14 cellular contexts compared by ENCODE assay signal in the genomic region with DNA sequence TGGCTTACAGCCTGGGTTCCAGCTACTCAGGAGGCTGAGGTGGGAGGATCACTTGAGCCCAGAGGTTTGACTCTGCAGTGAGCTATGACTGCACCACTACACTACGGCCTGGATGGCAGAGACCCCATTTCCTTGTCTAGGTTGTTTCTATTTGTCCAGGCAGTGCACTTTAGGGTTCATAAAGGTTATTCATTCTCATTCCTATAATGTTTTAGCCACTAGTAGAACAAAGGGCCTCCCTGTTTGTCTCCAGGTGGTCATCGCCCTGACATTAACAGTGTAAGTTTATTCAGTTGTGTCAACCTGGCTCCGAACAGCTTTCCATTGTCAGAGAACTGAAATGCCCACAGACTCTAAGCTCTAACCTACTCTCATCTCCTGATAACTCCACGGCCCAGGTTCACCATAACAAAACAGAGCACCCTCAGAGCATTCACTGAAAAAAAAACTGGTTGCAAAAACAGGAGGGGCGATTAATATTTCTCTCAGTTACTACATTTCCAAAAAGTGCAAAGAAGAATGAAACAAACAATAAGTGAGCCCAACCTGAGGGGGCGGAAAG. TPM values are rescaled to one million over a fixed set of nuclear protein-coding genes. Genes with fewer than 3 reads are reported as not detected.
"Had no signal": no experiment of that assay in that cellular context is flagged by ENCODE, and none has a peak within 500 bp of the region (broad histone marks: within the 10 kb centered on the region; RNA-seq: fewer than 3 reads in every experiment).

No MANE protein-coding gene starts in this region.

- H3K4me1 ChIP-seq: parathyroid adenoma, uterus had no signal

- H3K9me3 Mint-ChIP-seq: activated T-helper 1 cell treated with anti-CD3 and anti-CD28 coated beads, Interleukin-12 subunit alpha, Interleukin-12 subunit beta, Interleukin-2, Interleukin-4 antibody, amounts not matched to agents 30 ng/mL and 10 ng/mL and 1 ng/mL, durations not matched to agents 14 hours and 24 hours and 36 hours; memory B cell had no signal

- ATAC-seq: activated CD8-positive, alpha-beta T cell treated with anti-CD3 and anti-CD28 coated beads, Interleukin-2, amount 10 ng/mL, durations not matched to agents 7 days and 5 days; heart left ventricle; left lobe of liver had no signal

- H3K4me3 ChIP-seq: heart left ventricle, skin epidermis, stomach, uterus had no signal

- H3K4me1 Mint-ChIP-seq: memory B cell had no signal

- H3K27me3 ChIP-seq: heart left ventricle, stomach, uterus had no signal

- H3K79me2 ChIP-seq: parathyroid adenoma had no signal

- H3K36me3 ChIP-seq: uterus had no signal

- H3K36me3 Mint-ChIP-seq: memory B cell had no signal

- H3K27ac ChIP-seq: heart left ventricle, parathyroid adenoma, skin epidermis, stomach, uterus had no signal

- H3K9me3 ChIP-seq: heart left ventricle, stomach, uterus had no signal

- H3K4me3 Mint-ChIP-seq: activated CD8-positive, alpha-beta T cell treated with anti-CD3 and anti-CD28 coated beads, Interleukin-2, amount 10 ng/mL, durations not matched to agents 7 days and 5 days; activated T-helper 1 cell treated with anti-CD3 and anti-CD28 coated beads, Interleukin-12 subunit alpha, Interleukin-12 subunit beta, Interleukin-2, Interleukin-4 antibody, amounts not matched to agents 30 ng/mL and 10 ng/mL and 1 ng/mL, durations not matched to agents 14 hours and 24 hours and 36 hours; memory B cell had no signal

- DNase-seq: activated CD4-positive, alpha-beta T cell treated with anti-CD3 and anti-CD28 coated beads for 4 hours; activated CD8-positive, alpha-beta memory T cell treated with anti-CD3 and anti-CD28 coated beads, Interleukin-2, amount 50 U/mL, for 48 hours; activated CD8-positive, alpha-beta T cell treated with anti-CD3 and anti-CD28 coated beads, Interleukin-2, amount 10 ng/mL, durations not matched to agents 7 days and 5 days; activated naive CD4-positive, alpha-beta T cell; aorta; effector CD8-positive, alpha-beta T cell; heart left ventricle; stomach; uterus had no signal

- H3K27ac Mint-ChIP-seq: activated CD8-positive, alpha-beta T cell treated with anti-CD3 and anti-CD28 coated beads, Interleukin-2, amount 10 ng/mL, durations not matched to agents 7 days and 5 days; activated T-helper 1 cell treated with anti-CD3 and anti-CD28 coated beads, Interleukin-12 subunit alpha, Interleukin-12 subunit beta, Interleukin-2, Interleukin-4 antibody, amounts not matched to agents 30 ng/mL and 10 ng/mL and 1 ng/mL, durations not matched to agents 14 hours and 24 hours and 36 hours; memory B cell had no signal

- H2AFZ ChIP-seq: parathyroid adenoma had no signal

RNA-seq across cellular contexts. Expression of a gene that starts 37.1 kb away (rescaled TPM):
- total RNA-seq: activated CD8-positive, alpha-beta T cell treated with anti-CD3 and anti-CD28 coated beads, Interleukin-2, amount 10 ng/mL, durations not matched to agents 7 days and 5 days had no signal
